15 cellular contexts compared by ENCODE assay signal in the genomic region with DNA sequence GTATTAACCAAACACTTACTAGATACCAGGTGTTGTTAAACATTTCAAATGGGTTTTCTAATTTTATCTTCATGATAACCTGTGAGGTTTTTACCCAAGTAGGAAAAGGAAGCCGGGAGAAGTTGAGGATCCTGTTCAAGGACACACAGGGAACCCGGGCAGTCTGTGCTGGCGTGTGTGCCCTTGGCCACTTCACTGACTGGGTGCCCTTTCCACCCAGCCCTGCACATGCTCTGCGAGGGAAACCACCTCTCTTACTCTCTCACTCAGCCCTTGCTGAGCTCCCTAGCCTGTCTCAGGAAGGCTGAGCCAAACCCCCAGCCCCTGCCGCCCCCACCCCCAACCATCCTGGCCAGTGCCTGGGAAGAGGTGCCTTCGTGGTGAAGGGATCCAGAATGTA. TPM values are rescaled to one million over a fixed set of nuclear protein-coding genes. Genes with fewer than 3 reads are reported as not detected.
DNase-seq lines count a peak whose midpoint lies in the region; ATAC-seq, FAIRE-seq and TF ChIP-seq lines count a peak whose summit lies in the region.
"Had no signal": no experiment of that assay in that cellular context is flagged by ENCODE, and none has a peak within 500 bp of the region (broad histone marks: within the 10 kb centered on the region; RNA-seq: fewer than 3 reads in every experiment).

No MANE protein-coding gene starts in this region.

- CTCF ChIA-PET in HCT116 (lab: Charles Lee): interaction anchor here (1.0 kb wide), 1 partner anchor 29 kb away, joined by 3 read pairs; no protein-coding TSS in a partner anchor

- peaks cover 3% of the 10 kb centered on the region for H3K23me2 ChIP-seq in H9 (ENCODE audit: insufficient read length, low read depth, low read length, poor library complexity, severe bottlenecking)

- H3K4me3 Mint-ChIP-seq in activated T-helper 1 cell treated with anti-CD3 and anti-CD28 coated beads, Interleukin-12 subunit alpha, Interleukin-12 subunit beta, Interleukin-2, Interleukin-4 antibody, amounts not matched to agents 30 ng/mL and 10 ng/mL and 1 ng/mL, durations not matched to agents 14 hours and 24 hours and 36 hours: no peak overlapping the region
- no peak overlapping the region for H3K4me3 Mint-ChIP-seq in H9

- no peak overlapping the region for H2BK20ac ChIP-seq in H9 (ENCODE audit: low read depth, low read length, poor library complexity, severe bottlenecking)

- no peak overlapping the region for H3T11ph ChIP-seq in H9 (ENCODE audit: low read length)

- FAIRE-seq in kidney (lab: Jason Lieb, UNC): no peak

- no peak overlapping the region for H3K4ac ChIP-seq in H9 (ENCODE audit: low read depth, low read length)

- intact Hi-C loops in HCT116 (cut with micrococcal nuclease) (no loop called here), kidney (cut with DNase I) (no loop called here), stomach (cut with DNase I; ENCODE audit: low total_unique reads) (no loop called here), sciatic nerve (cut with DNase I) (no loop called here)
- intact Hi-C loops in activated T-helper 1 cell treated with anti-CD3 and anti-CD28 coated beads, Interleukin-12 subunit alpha, Interleukin-12 subunit beta, Interleukin-2, Interleukin-4 antibody, amounts not matched to agents 30 ng/mL and 10 ng/mL and 1 ng/mL, durations not matched to agents 14 hours and 24 hours and 36 hours (cut with micrococcal nuclease): no loop called here

- no peak for TF ChIP-seq POLR2A in HCT116 (IDR thresholded peaks at IDR 0.05; ENCODE audit: borderline replicate concordance, extremely low read depth, insufficient read depth, insufficient read length)
- no peak for TF ChIP-seq POLR2A in stomach (IDR thresholded peaks at IDR 0.05)

- no peaks in the 10 kb centered on the region for H3K79me1 ChIP-seq in H9 (ENCODE audit: insufficient read depth, low read depth, low read length, poor library complexity, severe bottlenecking)

- H2BK12ac ChIP-seq in H9 (ENCODE audit: insufficient read length, low read depth, low read length): no peak overlapping the region

- peaks cover 41% of the 10 kb centered on the region for H3K4me1 Mint-ChIP-seq in activated T-helper 1 cell treated with anti-CD3 and anti-CD28 coated beads, Interleukin-12 subunit alpha, Interleukin-12 subunit beta, Interleukin-2, Interleukin-4 antibody, amounts not matched to agents 30 ng/mL and 10 ng/mL and 1 ng/mL, durations not matched to agents 14 hours and 24 hours and 36 hours (ENCODE audit: low read depth)
- H3K4me1 Mint-ChIP-seq in H9: peaks cover 27 to 40% of the 10 kb centered on the region in 2 experiments

- peak overlapping the region; percentile 88 for H3K27ac Mint-ChIP-seq in activated T-helper 1 cell treated with anti-CD3 and anti-CD28 coated beads, Interleukin-12 subunit alpha, Interleukin-12 subunit beta, Interleukin-2, Interleukin-4 antibody, amounts not matched to agents 30 ng/mL and 10 ng/mL and 1 ng/mL, durations not matched to agents 14 hours and 24 hours and 36 hours
- no peak overlapping the region for H3K27ac Mint-ChIP-seq in H9

- POLR2A ChIA-PET in HCT116 (lab: Charles Lee): interaction anchor here (0.8 to 5.1 kb wide), 4 partner anchors 22 to 32 kb away, joined by 3 to 47 read pairs (median 18); no protein-coding TSS in a partner anchor

- no peak overlapping the region for H3K23ac ChIP-seq in H9 (ENCODE audit: insufficient read length, low read depth, low read length)

- H3K9ac ChIP-seq in HCT116 (ENCODE audit: low read length) (peak overlapping the region; percentile 82), kidney (ENCODE audit: low read length in 2 of 2) (peak overlapping the region in 1 of 2 donors; percentile 75), H9 (ENCODE audit: extremely low read depth, insufficient read length, low read length) (no peak overlapping the region)
- H3K9ac ChIP-seq: parathyroid adenoma had no signal

- no peak overlapping the region for H2BK15ac ChIP-seq in H9 (ENCODE audit: low read depth, low read length)

- H2BK5ac ChIP-seq in H9 (ENCODE audit: insufficient read length, low read length): no peak overlapping the region

- no peaks in the 10 kb centered on the region for H3K27me3 ChIP-seq in HCT116 (ENCODE audit: insufficient read depth, low read length)
- H3K27me3 ChIP-seq in stomach: no peaks in the 10 kb centered on the region
- H3K27me3 ChIP-seq in H9 (ENCODE audit: insufficient read depth, low read length): no peaks in the 10 kb centered on the region
- H3K27me3 ChIP-seq: MG63, testis had no signal

- 32 to 55% (median 47%) methylated on average over 6 of the region's 6 CpGs for WGBS in stomach, 5 donors
- WGBS in H9 (ENCODE audit: extremely low coverage, insufficient read length, low lambda C conversion rate): no CpG with 5 or more reads among the region's 6 CpGs

- H3K56ac ChIP-seq in H9 (ENCODE audit: insufficient read length, low read depth, low read length): no peak overlapping the region

- no peak for TF ChIP-seq CTCF in HCT116 (IDR thresholded peaks at IDR 0.05 in 2 of 3, conservative IDR thresholded peaks at IDR 0.05 in 1 of 3; ENCODE audit: borderline replicate concordance in 1 of 3, insufficient read depth in 1 of 3, low read depth in 2 of 3, low read length in 2 of 3)
- TF ChIP-seq CTCF in kidney (IDR thresholded peaks at IDR 0.05; ENCODE audit: borderline replicate concordance, extremely low read depth, insufficient read depth): no peak
- TF ChIP-seq CTCF in stomach (IDR thresholded peaks at IDR 0.05): no peak
- TF ChIP-seq CTCF in H9 (conservative IDR thresholded peaks at IDR 0.05): no peak

- H3K4me1 ChIP-seq in HCT116 (ENCODE audit: control insufficient read depth in 1 of 2, insufficient read depth in 2 of 2, low read length in 2 of 2) (peaks cover 52 to 80% of the 10 kb centered on the region in 2 experiments), kidney (ENCODE audit: control insufficient read depth in 1 of 2, insufficient read depth in 1 of 2, low read depth in 1 of 2, low read length in 2 of 2) (peaks cover 29 to 30% of the 10 kb centered on the region in 2 donors), stomach (peaks cover 35 to 50% (median 46%) of the 10 kb centered on the region in 4 donors), H9 (ENCODE audit: insufficient read depth, low read length) (peaks cover 2% of the 10 kb centered on the region; the same call in 1 of the 2 replicates)

- no peaks in the 10 kb centered on the region for H3K36me3 Mint-ChIP-seq in activated T-helper 1 cell treated with anti-CD3 and anti-CD28 coated beads, Interleukin-12 subunit alpha, Interleukin-12 subunit beta, Interleukin-2, Interleukin-4 antibody, amounts not matched to agents 30 ng/mL and 10 ng/mL and 1 ng/mL, durations not matched to agents 14 hours and 24 hours and 36 hours (ENCODE audit: low read depth)
- no peaks in the 10 kb centered on the region; a peak in 1 of 7 replicates for H3K36me3 Mint-ChIP-seq in H9 (ENCODE audit: insufficient read depth in 1 of 3, low read depth in 3 of 3)

- H4K91ac ChIP-seq in H9 (ENCODE audit: insufficient read length, low read depth, low read length): no peak overlapping the region

- H3K27ac ChIP-seq in HCT116 (ENCODE audit: low read depth, low read length): peak overlapping the region; percentile 100
- H3K27ac ChIP-seq in kidney (ENCODE audit: low read depth in 2 of 2, low read length in 2 of 2): peak overlapping the region; percentile 95 to 98
- H3K27ac ChIP-seq in stomach: peak overlapping the region in 4 of 5 donors; percentile 76 to 88 (median 87)
- H3K27ac ChIP-seq in H9 (ENCODE audit: insufficient read length, low read depth, low read length): no peak overlapping the region
- H3K27ac ChIP-seq: parathyroid adenoma had no signal

- H3K9me3 ChIP-seq in HCT116 (ENCODE audit: control insufficient read depth in 1 of 2, insufficient read depth in 1 of 2, low read depth in 1 of 2, low read length in 2 of 2): no peaks in the 10 kb centered on the region
- H3K9me3 ChIP-seq in kidney (ENCODE audit: control insufficient read depth in 1 of 2, low read length in 2 of 2): no peaks in the 10 kb centered on the region
- no peaks in the 10 kb centered on the region for H3K9me3 ChIP-seq in stomach
- H3K9me3 ChIP-seq in H9 (ENCODE audit: control insufficient read depth, low read depth, low read length): no peaks in the 10 kb centered on the region
- H3K9me3 ChIP-seq: MG63, testis had no signal

- H3K79me2 ChIP-seq in HCT116 (ENCODE audit: insufficient read depth, low read length) (no peaks in the 10 kb centered on the region), H9 (ENCODE audit: insufficient read depth, low read length) (no peaks in the 10 kb centered on the region)
- H3K79me2 ChIP-seq: parathyroid adenoma had no signal

- H3K36me3 ChIP-seq in HCT116 (ENCODE audit: control insufficient read depth in 1 of 2, insufficient read depth in 2 of 2, low read length in 2 of 2) (no peaks in the 10 kb centered on the region), kidney (ENCODE audit: control insufficient read depth in 1 of 2, insufficient read depth in 2 of 2, low read length in 2 of 2) (no peaks in the 10 kb centered on the region), stomach (no peaks in the 10 kb centered on the region)
- H3K36me3 ChIP-seq: MG63 had no signal

- H3K4me2 ChIP-seq in HCT116 (ENCODE audit: low read length): peak overlapping the region; percentile 74
- no peak overlapping the region for H3K4me2 ChIP-seq in H9 (ENCODE audit: insufficient read depth, insufficient read length, low read length)

- no peaks in the 10 kb centered on the region for H3K9me2 ChIP-seq in HCT116 (ENCODE audit: insufficient read depth)

- no peak overlapping the region for H2AK5ac ChIP-seq in H9 (ENCODE audit: insufficient read length, low read length)

- no peaks in the 10 kb centered on the region for H4K20me1 ChIP-seq in HCT116 (ENCODE audit: insufficient read depth)
- H4K20me1 ChIP-seq in H9 (ENCODE audit: control insufficient read depth, insufficient read depth, insufficient read length): peaks cover 3% of the 10 kb centered on the region

- H2AFZ ChIP-seq in HCT116 (ENCODE audit: low read depth, low read length, poor library complexity, severe bottlenecking) (no peak overlapping the region), H9 (ENCODE audit: low read length) (no peak overlapping the region)
- H2AFZ ChIP-seq: parathyroid adenoma had no signal

- no peak for TF ChIP-seq EP300 in stomach (IDR thresholded peaks at IDR 0.05)

- no peak overlapping the region for H4K5ac ChIP-seq in H9 (ENCODE audit: insufficient read length, low read depth, low read length)

- no peaks in the 10 kb centered on the region for H3K27me3 Mint-ChIP-seq in activated T-helper 1 cell treated with anti-CD3 and anti-CD28 coated beads, Interleukin-12 subunit alpha, Interleukin-12 subunit beta, Interleukin-2, Interleukin-4 antibody, amounts not matched to agents 30 ng/mL and 10 ng/mL and 1 ng/mL, durations not matched to agents 14 hours and 24 hours and 36 hours (ENCODE audit: insufficient read depth)
- no peaks in the 10 kb centered on the region; the same call in 1 of the 2 replicates for H3K27me3 Mint-ChIP-seq in H9 (ENCODE audit: low read depth)

- ATAC-seq in HCT116 (no peak), sciatic nerve (no peak), HG03196 (IDR thresholded peaks at IDR 0.05; ENCODE audit: unreplicated experiment) (no peak)

- H2BK120ac ChIP-seq in H9 (ENCODE audit: low read depth, low read length, poor library complexity, severe bottlenecking): no peak overlapping the region

- no peak overlapping the region for H4K8ac ChIP-seq in H9 (replicated peaks; ENCODE audit: insufficient read length, low read depth, low read length)

- no peaks in the 10 kb centered on the region for H3K9me3 Mint-ChIP-seq in activated T-helper 1 cell treated with anti-CD3 and anti-CD28 coated beads, Interleukin-12 subunit alpha, Interleukin-12 subunit beta, Interleukin-2, Interleukin-4 antibody, amounts not matched to agents 30 ng/mL and 10 ng/mL and 1 ng/mL, durations not matched to agents 14 hours and 24 hours and 36 hours
- H3K9me3 Mint-ChIP-seq in H9: no peaks in the 10 kb centered on the region; a peak in 1 of 5 replicates

- RAD21 ChIA-PET in HCT116 (lab: Charles Lee; ENCODE audit: low non-redundant PET in 1 of 2, low total read pairs in 2 of 2, uncharacterized antibody in 2 of 2, unreplicated experiment in 2 of 2): no interaction called here

- no TSS peak for BruUV-seq in HCT116 (replicated peaks; lab: Mats Ljungman, UMichigan)

- DNase-seq in HCT116 (ENCODE audit: low read depth, low spot score) (no peak), kidney (no peak), stomach (peak; percentile 57), sciatic nerve (ENCODE audit: low spot score) (no peak), H9 (no peak), Kasumi-1 (lab: John Stamatoyannopoulos, UW) (no peak)
- DNase-seq in activated T-helper 1 cell treated with anti-CD3 and anti-CD28 coated beads, Interleukin-12 subunit alpha, Interleukin-12 subunit beta, Interleukin-2, Interleukin-4 antibody, amounts not matched to agents 30 ng/mL and 10 ng/mL and 1 ng/mL, durations not matched to agents 14 hours and 24 hours and 36 hours (ENCODE audit: low spot score): no peak
- DNase-seq: activated effector memory CD4-positive, alpha-beta T cell treated with anti-CD3 and anti-CD28 coated beads, Interleukin-2, amount 50 U/mL, for 16 hours; DMS79; MG63; NCI-H2081 treated with DMSO at 0.1 percent for 48 hours; testis had no signal

- no peak overlapping the region for H3K14ac ChIP-seq in H9 (ENCODE audit: insufficient read depth, low read length)

- H3K4me3 ChIP-seq in HCT116 (replicated peaks in 1 of 2; ENCODE audit: low read depth in 1 of 2, low read length in 2 of 2) (no peak overlapping the region), kidney (ENCODE audit: low read length in 2 of 2) (no peak overlapping the region), stomach (no peak overlapping the region)
- H3K4me3 ChIP-seq: MG63, testis had no signal

- no peak overlapping the region for H3K18ac ChIP-seq in H9 (ENCODE audit: insufficient read length, low read depth, low read length)

- TF ChIP-seq RAD21 in HCT116 (IDR thresholded peaks at IDR 0.05; ENCODE audit: low read depth): no peak

RNA-seq across cellular contexts. Expression of a gene that starts 51.8 kb away (rescaled TPM):
- total RNA-seq in HCT116 (2021; ENCODE audit: unreplicated experiment) (not detected), kidney (not detected), stomach (not detected), sciatic nerve (not detected), H9 (2021) (not detected in 2 replicates)
- polyA plus RNA-seq in HCT116 (2012): not detected in 2 replicates
- total RNA-seq in activated T-helper 1 cell treated with anti-CD3 and anti-CD28 coated beads, Interleukin-12 subunit alpha, Interleukin-12 subunit beta, Interleukin-2, Interleukin-4 antibody, amounts not matched to agents 30 ng/mL and 10 ng/mL and 1 ng/mL, durations not matched to agents 14 hours and 24 hours and 36 hours: not detected in 2 replicates
- polyA plus RNA-seq in kidney (ENCODE audit: insufficient read depth, low read depth, low replicate concordance) (not detected), stomach (not detected)
- polyA plus RNA-seq: BJ had no signal
